ENCODE assay signal across 31 cellular contexts in the genomic region with DNA sequence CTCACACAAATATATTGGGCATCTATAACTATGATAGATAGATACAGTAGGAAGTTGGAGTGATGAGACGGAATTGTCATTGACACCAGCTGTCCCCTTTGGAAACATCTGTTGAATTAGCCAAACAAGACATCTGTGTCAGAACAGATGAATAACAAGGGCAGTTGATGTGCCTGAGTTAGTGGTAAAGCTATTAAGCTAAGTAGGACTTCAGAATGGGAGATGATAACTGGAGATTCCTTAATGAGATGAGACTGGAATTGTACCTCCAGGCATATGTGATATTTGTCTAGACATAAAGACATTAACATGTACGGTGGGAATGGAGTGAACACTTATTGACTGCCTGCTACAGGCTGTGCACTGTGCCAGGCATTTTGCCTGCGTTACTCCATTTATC.
"Had no signal": no experiment of that assay in that cellular context is flagged by ENCODE, and none has a peak within 500 bp of the region (broad histone marks: within the 10 kb centered on the region; RNA-seq: fewer than 3 reads in every experiment).

No MANE protein-coding gene starts in this region.

- H2AFZ ChIP-seq: parathyroid adenoma had no signal

- ATAC-seq: activated CD4-positive, CD25-positive, alpha-beta regulatory T cell treated with anti-CD3 and anti-CD28 coated beads, Interleukin-2, amount 50 U/mL, for 24 hours; esophagus mucosa; heart left ventricle; left lung; naive thymus-derived CD8-positive, alpha-beta T cell; right cardiac atrium had no signal

- H3K27ac ChIP-seq: lower lobe of right lung, parathyroid adenoma, testis, WERI-Rb-1 had no signal

- H3K9me3 Mint-ChIP-seq: activated CD4-positive, alpha-beta memory T cell treated with anti-CD3 and anti-CD28 coated beads for 36 hours; activated CD4-positive, alpha-beta T cell treated with anti-CD3 and anti-CD28 coated beads, Interleukin-2, amount 10 ng/mL, durations not matched to agents 24 days and 14 days; activated T-cell treated with anti-CD3 and anti-CD28 coated beads, Interleukin-2, amount 50 U/mL, for 24 hours; endodermal cell; immature natural killer cell; naive thymus-derived CD8-positive, alpha-beta T cell; neural crest cell had no signal

- H3K27me3 Mint-ChIP-seq: activated CD4-positive, alpha-beta memory T cell treated with anti-CD3 and anti-CD28 coated beads for 36 hours; activated CD4-positive, alpha-beta T cell treated with anti-CD3 and anti-CD28 coated beads, Interleukin-2, amount 10 ng/mL, durations not matched to agents 24 days and 14 days; activated T-cell treated with anti-CD3 and anti-CD28 coated beads, Interleukin-2, amount 50 U/mL, for 24 hours; naive thymus-derived CD8-positive, alpha-beta T cell had no signal

- H3K4me3 ChIP-seq: heart left ventricle, left lung, lower lobe of right lung, spleen, testis had no signal

- H3K27ac Mint-ChIP-seq: activated CD4-positive, alpha-beta memory T cell treated with anti-CD3 and anti-CD28 coated beads for 36 hours; activated CD4-positive, alpha-beta T cell treated with anti-CD3 and anti-CD28 coated beads, Interleukin-2, amount 10 ng/mL, durations not matched to agents 24 days and 14 days; activated T-cell treated with anti-CD3 and anti-CD28 coated beads, Interleukin-2, amount 50 U/mL, for 24 hours; endodermal cell; immature natural killer cell; naive thymus-derived CD8-positive, alpha-beta T cell had no signal

- H3K4me3 Mint-ChIP-seq: activated CD4-positive, alpha-beta memory T cell treated with anti-CD3 and anti-CD28 coated beads for 36 hours; activated CD4-positive, alpha-beta T cell treated with anti-CD3 and anti-CD28 coated beads, Interleukin-2, amount 10 ng/mL, durations not matched to agents 24 days and 14 days; activated T-cell treated with anti-CD3 and anti-CD28 coated beads, Interleukin-2, amount 50 U/mL, for 24 hours; endodermal cell; immature natural killer cell; naive thymus-derived CD8-positive, alpha-beta T cell; neural crest cell had no signal

- DNase-seq: activated CD4-positive, alpha-beta memory T cell treated with anti-CD3 and anti-CD28 coated beads for 36 hours; activated CD4-positive, alpha-beta T cell treated with anti-CD3 and anti-CD28 coated beads, Interleukin-2, amount 10 ng/mL, durations not matched to agents 24 days and 14 days; activated CD8-positive, alpha-beta memory T cell treated with anti-CD3 and anti-CD28 coated beads, Interleukin-2, amount 50 U/mL, for 4 hours; activated gamma-delta T cell treated with Interleukin-2 at 50 U/mL for 16 hours; activated naive CD4-positive, alpha-beta T cell treated with anti-CD3 and anti-CD28 coated beads, Interleukin-2, amount 50 U/mL, for 16 hours; activated T-cell treated with anti-CD3 and anti-CD28 coated beads, Interleukin-2, amount 50 U/mL, for 24 hours; amygdala; caudate nucleus; cortex of kidney; endodermal cell; foreskin fibroblast; heart left ventricle; hypothalamus; immature natural killer cell; left lung; lower lobe of right lung; mesenchymal stem cell; naive thymus-derived CD8-positive, alpha-beta T cell; nucleus accumbens; spleen; stimulated activated CD4-positive, alpha-beta T cell treated with anti-CD3 and anti-CD28 coated beads, Interleukin-2, amount 100 ng/mL, for 48 hours; stimulated activated naive CD4-positive, alpha-beta T cell treated with Interleukin-2 at 50 U/mL for 16 hours; T-helper 9 cell; testis; trophoblast cell; WERI-Rb-1 had no signal

- H3K9ac ChIP-seq: parathyroid adenoma had no signal

- H3K27me3 ChIP-seq: heart left ventricle, left lung, spleen, testis had no signal
